Comparison of ENCODE assay signal across 37 cellular contexts in the genomic region with DNA sequence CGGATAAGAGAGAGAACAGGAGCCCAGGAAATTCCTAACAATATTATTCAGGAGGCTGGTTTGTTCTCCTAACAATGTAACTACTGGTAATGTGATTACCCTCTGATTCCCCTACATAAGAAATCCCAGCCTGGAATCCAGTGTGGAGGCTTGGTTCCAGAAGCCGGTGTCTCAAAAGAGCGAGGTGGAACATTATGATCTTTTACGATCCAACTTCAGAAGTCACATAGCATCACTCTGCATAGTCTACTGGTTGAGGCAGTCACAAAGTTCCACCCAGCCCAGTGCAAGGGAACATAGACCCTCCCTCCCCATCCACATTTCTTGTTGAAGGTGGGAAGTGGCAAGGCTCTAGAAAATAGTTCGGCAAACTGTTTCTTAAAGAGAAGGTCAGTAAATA.
DNase-seq lines count a peak whose midpoint lies in the region; ATAC-seq, FAIRE-seq and TF ChIP-seq lines count a peak whose summit lies in the region.
"Had no signal": no experiment of that assay in that cellular context is flagged by ENCODE, and none has a peak within 500 bp of the region (broad histone marks: within the 10 kb centered on the region; RNA-seq: fewer than 3 reads in every experiment).

No MANE protein-coding gene starts in this region.

- H3K4me2 ChIP-seq in mammary epithelial cell (ENCODE audit: insufficient read depth, low read depth, low read length): no peak overlapping the region
- H3K4me2 ChIP-seq in IMR-90 (ENCODE audit: low read depth, low read length): no peak overlapping the region
- H3K4me2 ChIP-seq: A549; BLaER1; BLaER1 treated with 17β-estradiol and CSF1 and Interleukin-3, amounts not matched to agents 10 nM and 100 nM had no signal

- peak overlapping the region; percentile 98 for H3K18ac ChIP-seq in IMR-90 (ENCODE audit: low read depth, low read length)

- peak overlapping the region; percentile 38 for H3K27ac Mint-ChIP-seq in MCF 10A (ENCODE audit: low read depth, unreplicated experiment)
- H3K27ac Mint-ChIP-seq: B cell; CD14-positive monocyte; CD4-positive, alpha-beta memory T cell; CD4-positive, alpha-beta T cell; CD4-positive, CD25-positive, alpha-beta regulatory T cell; CD8-positive, alpha-beta memory T cell; CD8-positive, alpha-beta T cell had no signal

- H2AFZ ChIP-seq in mammary epithelial cell (ENCODE audit: low read depth, low read length) (no peak overlapping the region), IMR-90 (replicated peaks; ENCODE audit: low read length, poor library complexity) (no peak overlapping the region)

- no peak overlapping the region for H3K9ac ChIP-seq in mammary epithelial cell (ENCODE audit: insufficient read depth, low read length)
- H3K9ac ChIP-seq in IMR-90 (ENCODE audit: low read depth, low read length): no peak overlapping the region
- H3K9ac ChIP-seq: BLaER1; BLaER1 treated with 17β-estradiol and CSF1 and Interleukin-3, amounts not matched to agents 10 nM and 100 nM had no signal

- peak overlapping the region; percentile 86 for H2BK120ac ChIP-seq in IMR-90 (ENCODE audit: low read depth, low read length)

- H4K91ac ChIP-seq in IMR-90 (ENCODE audit: insufficient read depth, low read depth, low read length): peak overlapping the region; percentile 65

- no peak overlapping the region for H3K27ac ChIP-seq in mammary epithelial cell (ENCODE audit: insufficient read depth, low read depth, low read length)
- peak overlapping the region; percentile 36 for H3K27ac ChIP-seq in IMR-90 (ENCODE audit: insufficient read depth, low read length)
- H3K27ac ChIP-seq in psoas muscle: peak overlapping the region; percentile 50
- H3K27ac ChIP-seq in gastrocnemius medialis: peak overlapping the region; percentile 42 to 78 (median 62)
- no peak overlapping the region for H3K27ac ChIP-seq in upper lobe of right lung
- H3K27ac ChIP-seq: 22Rv1; A549; BLaER1; BLaER1 treated with 17β-estradiol and CSF1 and Interleukin-3, amounts not matched to agents 10 nM and 100 nM; C4-2B had no signal

- H4K20me1 ChIP-seq in mammary epithelial cell (ENCODE audit: insufficient read depth, low read length): no peaks in the 10 kb centered on the region
- no peaks in the 10 kb centered on the region for H4K20me1 ChIP-seq in IMR-90 (ENCODE audit: insufficient read depth, low read length)
- H4K20me1 ChIP-seq: BLaER1; BLaER1 treated with 17β-estradiol and CSF1 and Interleukin-3, amounts not matched to agents 10 nM and 100 nM had no signal

- DNase-seq in MCF 10A (ENCODE audit: unreplicated experiment) (no peak), mammary epithelial cell (no peak), IMR-90 (no peak), psoas muscle (no peak), gastrocnemius medialis (no peak), HTR-8/SVneo (ENCODE audit: insufficient read length, low spot score) (no peak), upper lobe of right lung (no peak)
- DNase-seq: 8988T; ACHN; AML-193; BE2C; C1 segment of cervical spinal cord; Caco-2; Calu3; CD4-positive, alpha-beta memory T cell; CD4-positive, alpha-beta T cell; CD4-positive, CD25-positive, alpha-beta regulatory T cell; CD8-positive, alpha-beta memory T cell; CD8-positive, alpha-beta T cell; COR-L47; DMS 273 treated with DMSO at 0.1 percent for 48 hours; DMS153; DMS53; DMS79; DMS79 treated with DMSO at 0.1 percent for 48 hours; DND-41; EL had no signal

- no peak for TF ChIP-seq CTCF in MCF 10A (IDR thresholded peaks at IDR 0.05; ENCODE audit: unreplicated experiment)
- TF ChIP-seq CTCF in mammary epithelial cell (conservative IDR thresholded peaks at IDR 0.05 in 1 of 2, IDR thresholded peaks at IDR 0.05 in 1 of 2; ENCODE audit: extremely low read depth in 1 of 2, insufficient read depth in 1 of 2, low read depth in 1 of 2, low read length in 2 of 2): no peak
- TF ChIP-seq CTCF in IMR-90 (conservative IDR thresholded peaks at IDR 0.05; ENCODE audit: low read depth, low read length): no peak
- no peak for TF ChIP-seq CTCF in psoas muscle (IDR thresholded peaks at IDR 0.05)
- TF ChIP-seq CTCF in gastrocnemius medialis (IDR thresholded peaks at IDR 0.05 in 4 of 5, conservative IDR thresholded peaks at IDR 0.05 in 1 of 5): no peak
- TF ChIP-seq CTCF in upper lobe of right lung (IDR thresholded peaks at IDR 0.05): no peak

- H4K8ac ChIP-seq in IMR-90 (ENCODE audit: low read depth in 2 of 2, low read length in 2 of 2): peak overlapping the region; percentile 72 to 95

- TF ChIP-seq RAD21 in IMR-90 (IDR thresholded peaks at IDR 0.05; ENCODE audit: low read length): no peak

- H3K4me1 ChIP-seq in mammary epithelial cell (ENCODE audit: insufficient read depth, low read length): peaks cover 19% of the 10 kb centered on the region
- H3K4me1 ChIP-seq in IMR-90 (ENCODE audit: control insufficient read depth, insufficient read depth, low read length): peaks cover 39% of the 10 kb centered on the region
- H3K4me1 ChIP-seq in psoas muscle: peaks cover 28% of the 10 kb centered on the region
- H3K4me1 ChIP-seq in gastrocnemius medialis: peaks cover 10 to 35% of the 10 kb centered on the region in 2 donors
- peaks cover 8% of the 10 kb centered on the region for H3K4me1 ChIP-seq in upper lobe of right lung
- H3K4me1 ChIP-seq: BE2C; BLaER1; BLaER1 treated with 17β-estradiol and CSF1 and Interleukin-3, amounts not matched to agents 10 nM and 100 nM; Caco-2 had no signal

- intact Hi-C loops in MCF 10A (cut with micrococcal nuclease) (no loop called here), mammary epithelial cell (cut with micrococcal nuclease) (no loop called here), IMR-90 (cut with micrococcal nuclease) (no loop called here), psoas muscle (cut with DNase I) (no loop called here), gastrocnemius medialis (cut with DNase I; ENCODE audit: low total_unique reads) (no loop called here), upper lobe of right lung (cut with DNase I) (no loop called here)

- ATAC-seq in IMR-90 (ENCODE audit: low read depth) (no peak), psoas muscle (peak in 3 of 4 donors; percentile 72 to 78 (median 77)), gastrocnemius medialis (peak; percentile 74 to 76), HG03521 (IDR thresholded peaks at IDR 0.05; ENCODE audit: unreplicated experiment) (no peak), upper lobe of right lung (no peak)
- ATAC-seq: A549; CD8-positive, alpha-beta T cell had no signal

- in situ Hi-C loops in mammary epithelial cell (cut with MboI; ENCODE audit: low sequenced_read_pairs in 2 of 2): no loop called here
- in situ Hi-C loops in IMR-90 (cut with MboI; ENCODE audit: low sequenced_read_pairs): no loop called here
- in situ Hi-C loops in gastrocnemius medialis (cut with MboI; ENCODE audit: low sequenced_read_pairs in 4 of 4): no loop called here

- dilution Hi-C loops in mammary epithelial cell (cut with HindIII; ENCODE audit: low sequenced_read_pairs) (no loop called here), IMR-90 (cut with HindIII; ENCODE audit: low sequenced_read_pairs, unreplicated experiment) (no loop called here)

- no peak for TF ChIP-seq POLR2A in IMR-90 (IDR thresholded peaks at IDR 0.05; ENCODE audit: low read depth, low read length)
- TF ChIP-seq POLR2A in gastrocnemius medialis (IDR thresholded peaks at IDR 0.05): no peak

- H3K27me3 ChIP-seq in mammary epithelial cell (ENCODE audit: insufficient read depth, low read length) (no peaks in the 10 kb centered on the region), IMR-90 (ENCODE audit: control insufficient read depth, insufficient read depth, low read length) (no peaks in the 10 kb centered on the region), psoas muscle (ENCODE audit: insufficient read depth in 3 of 3, low read length in 2 of 3) (no peaks in the 10 kb centered on the region), gastrocnemius medialis (no peaks in the 10 kb centered on the region), upper lobe of right lung (no peaks in the 10 kb centered on the region)
- H3K27me3 ChIP-seq: BE2C; BLaER1; BLaER1 treated with 17β-estradiol and CSF1 and Interleukin-3, amounts not matched to agents 10 nM and 100 nM had no signal

- H3K79me2 ChIP-seq in mammary epithelial cell (ENCODE audit: insufficient read depth, low read length): no peaks in the 10 kb centered on the region

- H3K36me3 ChIP-seq in mammary epithelial cell (ENCODE audit: insufficient read depth, low read length) (no peaks in the 10 kb centered on the region), IMR-90 (ENCODE audit: control insufficient read depth, insufficient read depth, low read length) (no peaks in the 10 kb centered on the region), psoas muscle (ENCODE audit: insufficient read depth in 1 of 2, low read depth in 1 of 2) (no peaks in the 10 kb centered on the region), gastrocnemius medialis (no peaks in the 10 kb centered on the region), upper lobe of right lung (no peaks in the 10 kb centered on the region)
- H3K36me3 ChIP-seq: BE2C; BLaER1; BLaER1 treated with 17β-estradiol and CSF1 and Interleukin-3, amounts not matched to agents 10 nM and 100 nM had no signal

- CTCF ChIA-PET in MCF 10A (lab: Yijun Ruan, JAX): interaction anchor here (1.2 kb wide), 1 partner anchor 19 kb away, joined by 3 read pairs; no protein-coding TSS in a partner anchor
- CTCF ChIA-PET in mammary epithelial cell (lab: Charles Lee; ENCODE audit: low non-redundant PET): no interaction called here
- CTCF ChIA-PET in IMR-90 (lab: Yijun Ruan, JAX): no interaction called here

- H2BK5ac ChIP-seq in IMR-90 (ENCODE audit: low read depth, low read length, poor library complexity, severe bottlenecking): peak overlapping the region; percentile 59

- peaks cover 8% of the 10 kb centered on the region for H3K9me3 Mint-ChIP-seq in MCF 10A (ENCODE audit: unreplicated experiment)
- H3K9me3 Mint-ChIP-seq: CD4-positive, alpha-beta memory T cell; CD4-positive, alpha-beta T cell; CD8-positive, alpha-beta T cell had no signal

- peaks cover 19% of the 10 kb centered on the region for H3K9me1 ChIP-seq in IMR-90 (ENCODE audit: insufficient read depth, low read length)

- BruUV-seq in MCF 10A (replicated peaks; lab: Mats Ljungman, UMichigan) (no TSS peak), mammary epithelial cell (replicated peaks; lab: Mats Ljungman, UMichigan) (no TSS peak), IMR-90 (replicated peaks; lab: Mats Ljungman, UMichigan) (no TSS peak)

- peaks cover 8 to 13% of the 10 kb centered on the region in 2 experiments; a peak in 2 of 4 replicates for H3K79me1 ChIP-seq in IMR-90 (ENCODE audit: low read depth in 1 of 2, low read length in 2 of 2)

- H3K4me1 Mint-ChIP-seq in MCF 10A (ENCODE audit: insufficient read depth, unreplicated experiment): peaks cover 6% of the 10 kb centered on the region
- H3K4me1 Mint-ChIP-seq: B cell; CD14-positive monocyte; CD4-positive, alpha-beta memory T cell; CD4-positive, CD25-positive, alpha-beta regulatory T cell; CD8-positive, alpha-beta memory T cell had no signal

- no peak for FAIRE-seq in HTR-8/SVneo (lab: Jason Lieb, UNC)
- FAIRE-seq: A204.1, A549, D721Med had no signal

- no peak overlapping the region for H3K4me3 Mint-ChIP-seq in MCF 10A (ENCODE audit: unreplicated experiment)
- H3K4me3 Mint-ChIP-seq: B cell; CD14-positive monocyte; CD4-positive, alpha-beta memory T cell; CD4-positive, alpha-beta T cell; CD4-positive, CD25-positive, alpha-beta regulatory T cell; CD8-positive, alpha-beta memory T cell; CD8-positive, alpha-beta T cell had no signal

- peak overlapping the region; percentile 93 for H4K5ac ChIP-seq in IMR-90 (ENCODE audit: low read depth, low read length)

- no peaks in the 10 kb centered on the region for H3K9me3 ChIP-seq in mammary epithelial cell (replicated peaks; ENCODE audit: insufficient read depth, low read length)
- no peaks in the 10 kb centered on the region for H3K9me3 ChIP-seq in IMR-90 (ENCODE audit: control insufficient read depth, insufficient read depth, low read length)
- H3K9me3 ChIP-seq in psoas muscle: no peaks in the 10 kb centered on the region
- no peaks in the 10 kb centered on the region for H3K9me3 ChIP-seq in gastrocnemius medialis
- no peaks in the 10 kb centered on the region for H3K9me3 ChIP-seq in upper lobe of right lung
- H3K9me3 ChIP-seq: A549, BE2C, Caco-2 had no signal

- H3K36me3 Mint-ChIP-seq in MCF 10A (ENCODE audit: insufficient read depth, unreplicated experiment): no peaks in the 10 kb centered on the region
- H3K36me3 Mint-ChIP-seq: CD14-positive monocyte; CD4-positive, alpha-beta memory T cell; CD4-positive, CD25-positive, alpha-beta regulatory T cell; CD8-positive, alpha-beta T cell had no signal

- H3K56ac ChIP-seq in IMR-90 (ENCODE audit: extremely low read depth, insufficient read depth, low read length): no peak overlapping the region

- peak overlapping the region; percentile 35; the same call in 1 of the 2 replicates for H3K23ac ChIP-seq in IMR-90 (ENCODE audit: low read depth, low read length)

- H3K27me3 Mint-ChIP-seq in MCF 10A (ENCODE audit: insufficient read depth, unreplicated experiment): no peaks in the 10 kb centered on the region
- H3K27me3 Mint-ChIP-seq: B cell; CD4-positive, alpha-beta T cell; CD4-positive, CD25-positive, alpha-beta regulatory T cell had no signal

- no peak overlapping the region for H2AK9ac ChIP-seq in IMR-90 (replicated peaks; ENCODE audit: low read depth, low read length, poor library complexity)

- WGBS in mammary epithelial cell (ENCODE audit: low coverage, missing lambda C conversion rate): 98% methylated on average over 5 of the region's 5 CpGs
- no CpG with 5 or more reads among the region's 5 CpGs for WGBS in IMR-90 (ENCODE audit: extremely low coverage in 2 of 2, insufficient read length in 1 of 2), 2 experiments
- 43 to 82% (median 60%) methylated on average over 5 of the region's 5 CpGs for WGBS in psoas muscle, 3 donors

- H3K14ac ChIP-seq in IMR-90 (replicated peaks; ENCODE audit: low read depth, low read length): peak overlapping the region; percentile 64

- H2BK20ac ChIP-seq in IMR-90 (ENCODE audit: low read depth, low read length): peak overlapping the region; percentile 96

- peak overlapping the region; percentile 73 for H2AK5ac ChIP-seq in IMR-90 (ENCODE audit: low read depth, low read length)

- peak overlapping the region; percentile 83 for H3K4ac ChIP-seq in IMR-90 (ENCODE audit: low read depth, low read length)

- H3K4me3 ChIP-seq in mammary epithelial cell (replicated peaks in 1 of 3; ENCODE audit: insufficient read depth in 1 of 3, low read depth in 2 of 3, low read length in 3 of 3) (no peak overlapping the region), IMR-90 (ENCODE audit: insufficient read depth, low read depth, low read length) (no peak overlapping the region), psoas muscle (no peak overlapping the region), gastrocnemius medialis (no peak overlapping the region), upper lobe of right lung (no peak overlapping the region)
- H3K4me3 ChIP-seq: A549; BLaER1; BLaER1 treated with 17β-estradiol and CSF1 and Interleukin-3, amounts not matched to agents 10 nM and 100 nM had no signal

- peak overlapping the region; percentile 100; the same call in 2 of the 3 replicates for H2BK15ac ChIP-seq in IMR-90 (ENCODE audit: low read depth, low read length)

- POLR2A ChIA-PET in MCF 10A (lab: Yijun Ruan, JAX): interaction anchor here (1.2 to 2.2 kb wide), 2 partner anchors 24 to 33 kb away, joined by 7 to 9 read pairs; no protein-coding TSS in a partner anchor
- POLR2A ChIA-PET in IMR-90 (lab: Charles Lee; ENCODE audit: unreplicated experiment): no interaction called here

Comparison
In these comparisons a context has a peak if more than half of its experiments do, and no peak if none do; other contexts are left out.
1. H3K27ac ChIP-seq: peak in IMR-90 (single experiment), psoas muscle (single experiment) and gastrocnemius medialis (4 of 4); none in mammary epithelial cell (single experiment) and upper lobe of right lung (single experiment).
2. ATAC-seq: peak in psoas muscle (3 of 4) and gastrocnemius medialis (2 of 2); none in IMR-90 (single experiment), HG03521 (single experiment) and upper lobe of right lung (single experiment).